In genomic region chr12:80218925-80219714, GRCh38 we compare ENCODE assay signal across 1 cellular context.
TF ChIP-seq lines count a peak whose summit lies in the region.

No MANE protein-coding gene starts in this region.

TF ChIP-seq in GM12878, 131 proteins besides CTCF, POLR2A, EP300 and RAD21:
- TF ChIP-seq TAF1 (IDR thresholded peaks at IDR 0.05; ENCODE audit: borderline replicate concordance, low read depth, low read length) (no peak), CBX5 (IDR thresholded peaks at IDR 0.05; ENCODE audit: low read depth) (no peak), KAT2A (conservative IDR thresholded peaks at IDR 0.05; ENCODE audit: control insufficient read depth, low read depth, low read length) (no peak), PML (IDR thresholded peaks at IDR 0.05; ENCODE audit: low read length) (no peak), ESRRA (IDR thresholded peaks at IDR 0.05; ENCODE audit: low read length) (no peak), SREBF2 (IDR thresholded peaks at IDR 0.05; ENCODE audit: low read length) (no peak), EGR1 (IDR thresholded peaks at IDR 0.05; ENCODE audit: borderline replicate concordance in 1 of 2, low read depth in 2 of 2, low read length in 2 of 2) (no peak), BMI1 (IDR thresholded peaks at IDR 0.05; ENCODE audit: borderline replicate concordance) (no peak), MTA2 (IDR thresholded peaks at IDR 0.05; ENCODE audit: low read depth) (no peak), TCF3 (IDR thresholded peaks at IDR 0.05; ENCODE audit: borderline replicate concordance, insufficient read depth, low read depth, low read length) (no peak), IRF4 (IDR thresholded peaks at IDR 0.05; ENCODE audit: low read depth, low read length) (no peak), WRNIP1 (IDR thresholded peaks at IDR 0.05; ENCODE audit: borderline replicate concordance, low read depth, low read length) (no peak), TARDBP (IDR thresholded peaks at IDR 0.05; ENCODE audit: borderline replicate concordance) (no peak), NFYA (IDR thresholded peaks at IDR 0.05; ENCODE audit: borderline replicate concordance, low read depth, low read length) (no peak), RAD51 (IDR thresholded peaks at IDR 0.05) (no peak)
- TF ChIP-seq, protein P1, sequence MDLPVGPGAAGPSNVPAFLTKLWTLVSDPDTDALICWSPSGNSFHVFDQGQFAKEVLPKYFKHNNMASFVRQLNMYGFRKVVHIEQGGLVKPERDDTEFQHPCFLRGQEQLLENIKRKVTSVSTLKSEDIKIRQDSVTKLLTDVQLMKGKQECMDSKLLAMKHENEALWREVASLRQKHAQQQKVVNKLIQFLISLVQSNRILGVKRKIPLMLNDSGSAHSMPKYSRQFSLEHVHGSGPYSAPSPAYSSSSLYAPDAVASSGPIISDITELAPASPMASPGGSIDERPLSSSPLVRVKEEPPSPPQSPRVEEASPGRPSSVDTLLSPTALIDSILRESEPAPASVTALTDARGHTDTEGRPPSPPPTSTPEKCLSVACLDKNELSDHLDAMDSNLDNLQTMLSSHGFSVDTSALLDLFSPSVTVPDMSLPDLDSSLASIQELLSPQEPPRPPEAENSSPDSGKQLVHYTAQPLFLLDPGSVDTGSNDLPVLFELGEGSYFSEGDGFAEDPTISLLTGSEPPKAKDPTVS (IDR thresholded peaks at IDR 0.05; ENCODE audit: low read depth, low read length), result no peak
- TF ChIP-seq, protein P2, sequence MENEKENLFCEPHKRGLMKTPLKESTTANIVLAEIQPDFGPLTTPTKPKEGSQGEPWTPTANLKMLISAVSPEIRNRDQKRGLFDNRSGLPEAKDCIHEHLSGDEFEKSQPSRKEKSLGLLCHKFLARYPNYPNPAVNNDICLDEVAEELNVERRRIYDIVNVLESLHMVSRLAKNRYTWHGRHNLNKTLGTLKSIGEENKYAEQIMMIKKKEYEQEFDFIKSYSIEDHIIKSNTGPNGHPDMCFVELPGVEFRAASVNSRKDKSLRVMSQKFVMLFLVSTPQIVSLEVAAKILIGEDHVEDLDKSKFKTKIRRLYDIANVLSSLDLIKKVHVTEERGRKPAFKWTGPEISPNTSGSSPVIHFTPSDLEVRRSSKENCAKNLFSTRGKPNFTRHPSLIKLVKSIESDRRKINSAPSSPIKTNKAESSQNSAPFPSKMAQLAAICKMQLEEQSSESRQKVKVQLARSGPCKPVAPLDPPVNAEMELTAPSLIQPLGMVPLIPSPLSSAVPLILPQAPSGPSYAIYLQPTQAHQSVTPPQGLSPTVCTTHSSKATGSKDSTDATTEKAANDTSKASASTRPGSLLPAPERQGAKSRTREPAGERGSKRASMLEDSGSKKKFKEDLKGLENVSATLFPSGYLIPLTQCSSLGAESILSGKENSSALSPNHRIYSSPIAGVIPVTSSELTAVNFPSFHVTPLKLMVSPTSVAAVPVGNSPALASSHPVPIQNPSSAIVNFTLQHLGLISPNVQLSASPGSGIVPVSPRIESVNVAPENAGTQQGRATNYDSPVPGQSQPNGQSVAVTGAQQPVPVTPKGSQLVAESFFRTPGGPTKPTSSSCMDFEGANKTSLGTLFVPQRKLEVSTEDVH (IDR thresholded peaks at IDR 0.05; ENCODE audit: low read depth, partially characterized antibody), result no peak
